Comparison of ENCODE assay signal across 8 cellular contexts in genomic region chr6:13711726-13712484, GRCh38. TPM values are rescaled to one million over a fixed set of nuclear protein-coding genes. Genes with fewer than 3 reads are reported as not detected.
A peak's percentile ranks its signal among the peaks of the same experiment; 100 is the strongest.
DNase-seq lines count a peak whose midpoint lies in the region; ATAC-seq and TF ChIP-seq lines count a peak whose summit lies in the region.

Gene RANBP9 (minus strand): TSS chr6:13711835. CDS start chr6:13711505, 330 bp downstream.

- POLR2A ChIA-PET in RWPE1 (lab: Yijun Ruan, JAX; ENCODE audit: low non-redundant PET): no interaction called here

- no peaks in the 10 kb centered on the region for H3F3A ChIP-seq in GM23338 (replicated peaks; ENCODE audit: low read depth)

- peaks cover 13% of the 10 kb centered on the region for H3K36me3 Mint-ChIP-seq in GM23338 (ENCODE audit: low read depth)
- peaks cover 4% of the 10 kb centered on the region for H3K36me3 Mint-ChIP-seq in nephron (ENCODE audit: low read depth)
- H3K36me3 Mint-ChIP-seq in stimulated activated naive CD8-positive, alpha-beta T cell treated with anti-CD3 and anti-CD28 coated beads, Interleukin-15, Interleukin-2, amounts not matched to agents 100 ng/mL and 50 ng/mL, for 24 hours (ENCODE audit: low read depth): peaks cover 16% of the 10 kb centered on the region

- H3K27ac Mint-ChIP-seq in GM23338 (peak within 1 kb of the TSS; percentile 84), nephron (peak within 1 kb of the TSS; percentile 98 to 99 (median 98))
- H3K27ac Mint-ChIP-seq in stimulated activated naive CD8-positive, alpha-beta T cell treated with anti-CD3 and anti-CD28 coated beads, Interleukin-15, Interleukin-2, amounts not matched to agents 100 ng/mL and 50 ng/mL, for 24 hours: peak within 1 kb of the TSS; percentile 97

- peaks cover 13% of the 10 kb centered on the region for H3K9me3 Mint-ChIP-seq in GM23338
- peaks cover 4% of the 10 kb centered on the region for H3K9me3 Mint-ChIP-seq in nephron
- no peaks in the 10 kb centered on the region for H3K9me3 Mint-ChIP-seq in stimulated activated naive CD8-positive, alpha-beta T cell treated with anti-CD3 and anti-CD28 coated beads, Interleukin-15, Interleukin-2, amounts not matched to agents 100 ng/mL and 50 ng/mL, for 24 hours

- peak within 1 kb of the TSS; percentile 85 for H3K4me2 ChIP-seq in GM23338

- H3K4me1 ChIP-seq in GM23338 (ENCODE audit: insufficient read depth): peaks cover 22% of the 10 kb centered on the region

- DNase-seq in EH (ENCODE audit: low read depth) (peak; percentile 87), GM23338 (ENCODE audit: low spot score) (peak; percentile 93), LHCN-M2 (ENCODE audit: low read depth) (peak; percentile 89), RWPE1 (ENCODE audit: low spot score) (peak; percentile 75), fibroblast of pulmonary artery (ENCODE audit: low read depth) (peak; percentile 90)
- peak; percentile 80 for DNase-seq in activated T-helper 9 cell treated with anti-CD3 and anti-CD28 coated beads, Interleukin-2, amount 50 U/mL, for 16 hours (ENCODE audit: low read depth)

- no peaks in the 10 kb centered on the region for H3K27me3 ChIP-seq in GM23338 (ENCODE audit: insufficient read depth)

- peak within 1 kb of the TSS; percentile 91 for H3K4me3 Mint-ChIP-seq in GM23338
- peak within 1 kb of the TSS; percentile 93 to 100 (median 99) for H3K4me3 Mint-ChIP-seq in nephron
- peak within 1 kb of the TSS; percentile 93 for H3K4me3 Mint-ChIP-seq in stimulated activated naive CD8-positive, alpha-beta T cell treated with anti-CD3 and anti-CD28 coated beads, Interleukin-15, Interleukin-2, amounts not matched to agents 100 ng/mL and 50 ng/mL, for 24 hours

- H4K20me1 ChIP-seq in GM23338 (replicated peaks; ENCODE audit: insufficient read depth): peaks cover 13% of the 10 kb centered on the region

- peaks cover 39% of the 10 kb centered on the region for H3K79me2 ChIP-seq in GM23338 (replicated peaks; ENCODE audit: insufficient read depth)

- H3K4me1 Mint-ChIP-seq in GM23338 (peaks cover 30% of the 10 kb centered on the region), nephron (peaks cover 32% of the 10 kb centered on the region)
- H3K4me1 Mint-ChIP-seq in stimulated activated naive CD8-positive, alpha-beta T cell treated with anti-CD3 and anti-CD28 coated beads, Interleukin-15, Interleukin-2, amounts not matched to agents 100 ng/mL and 50 ng/mL, for 24 hours (ENCODE audit: low read depth): peaks cover 63% of the 10 kb centered on the region

- H2AFZ ChIP-seq in GM23338: peak within 1 kb of the TSS; percentile 79

- peak within 1 kb of the TSS; percentile 84 for H3K27ac ChIP-seq in GM23338 (ENCODE audit: low read depth)
- peak within 1 kb of the TSS; percentile 97 for H3K27ac ChIP-seq in RWPE1

- H3K9me2 ChIP-seq in GM23338 (ENCODE audit: insufficient read depth): 0 out of 2 replicates have a peak, but pooled peaks cover 4% of the 10 kb centered on the region

- peak; percentile 88 for ATAC-seq in GM23338

- H3K27me3 Mint-ChIP-seq in GM23338 (ENCODE audit: insufficient read depth, low read depth, poor library complexity) (no peaks in the 10 kb centered on the region), nephron (ENCODE audit: low read depth) (no peaks in the 10 kb centered on the region)
- no peaks in the 10 kb centered on the region for H3K27me3 Mint-ChIP-seq in stimulated activated naive CD8-positive, alpha-beta T cell treated with anti-CD3 and anti-CD28 coated beads, Interleukin-15, Interleukin-2, amounts not matched to agents 100 ng/mL and 50 ng/mL, for 24 hours

- peak within 1 kb of the TSS; percentile 89 for H3K4me3 ChIP-seq in GM23338
- peak within 1 kb of the TSS; percentile 80 for H3K4me3 ChIP-seq in fibroblast of pulmonary artery (replicated peaks; ENCODE audit: low read depth, low read length)

- no peaks in the 10 kb centered on the region; the same call in 1 of the 2 replicates for H3K36me3 ChIP-seq in GM23338 (ENCODE audit: insufficient read depth)

- TF ChIP-seq CTCF in GM23338 (conservative IDR thresholded peaks at IDR 0.05; ENCODE audit: low read depth in 2 of 2) (no peak), RWPE1 (conservative IDR thresholded peaks at IDR 0.05; ENCODE audit: low read depth) (no peak), fibroblast of pulmonary artery (IDR thresholded peaks at IDR 0.05; ENCODE audit: low read length, missing control alignments) (no peak), nephron (IDR thresholded peaks at IDR 0.05; ENCODE audit: unreplicated experiment in 3 of 3) (no peak)

- CTCF ChIA-PET in RWPE1 (lab: Yijun Ruan, JAX): interaction anchor here (0.5 to 0.7 kb wide), 2 partner anchors 14 to 20 kb away, joined by 3 to 5 read pairs; no protein-coding TSS in a partner anchor

TF ChIP-seq in GM23338, 12 proteins besides CTCF, POLR2A, EP300 and RAD21:
- TF ChIP-seq, protein P1, sequence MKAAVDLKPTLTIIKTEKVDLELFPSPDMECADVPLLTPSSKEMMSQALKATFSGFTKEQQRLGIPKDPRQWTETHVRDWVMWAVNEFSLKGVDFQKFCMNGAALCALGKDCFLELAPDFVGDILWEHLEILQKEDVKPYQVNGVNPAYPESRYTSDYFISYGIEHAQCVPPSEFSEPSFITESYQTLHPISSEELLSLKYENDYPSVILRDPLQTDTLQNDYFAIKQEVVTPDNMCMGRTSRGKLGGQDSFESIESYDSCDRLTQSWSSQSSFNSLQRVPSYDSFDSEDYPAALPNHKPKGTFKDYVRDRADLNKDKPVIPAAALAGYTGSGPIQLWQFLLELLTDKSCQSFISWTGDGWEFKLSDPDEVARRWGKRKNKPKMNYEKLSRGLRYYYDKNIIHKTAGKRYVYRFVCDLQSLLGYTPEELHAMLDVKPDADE (IDR thresholded peaks at IDR 0.05): no peak; the same call in 1 of the 2 replicates
- peak; percentile 51 for TF ChIP-seq POLR2AphosphoS5 (IDR thresholded peaks at IDR 0.05; ENCODE audit: low read depth)
- TF ChIP-seq CREB1 (CRISPR knock-in tag; IDR thresholded peaks at IDR 0.05; ENCODE audit: low read depth): peak; percentile 69
- TF ChIP-seq ZNF331 (CRISPR knock-in tag; IDR thresholded peaks at IDR 0.05; ENCODE audit: low read depth): no peak
- no peak for TF ChIP-seq STAT1 (IDR thresholded peaks at IDR 0.05; ENCODE audit: unreplicated experiment)
- TF ChIP-seq, protein P2, sequence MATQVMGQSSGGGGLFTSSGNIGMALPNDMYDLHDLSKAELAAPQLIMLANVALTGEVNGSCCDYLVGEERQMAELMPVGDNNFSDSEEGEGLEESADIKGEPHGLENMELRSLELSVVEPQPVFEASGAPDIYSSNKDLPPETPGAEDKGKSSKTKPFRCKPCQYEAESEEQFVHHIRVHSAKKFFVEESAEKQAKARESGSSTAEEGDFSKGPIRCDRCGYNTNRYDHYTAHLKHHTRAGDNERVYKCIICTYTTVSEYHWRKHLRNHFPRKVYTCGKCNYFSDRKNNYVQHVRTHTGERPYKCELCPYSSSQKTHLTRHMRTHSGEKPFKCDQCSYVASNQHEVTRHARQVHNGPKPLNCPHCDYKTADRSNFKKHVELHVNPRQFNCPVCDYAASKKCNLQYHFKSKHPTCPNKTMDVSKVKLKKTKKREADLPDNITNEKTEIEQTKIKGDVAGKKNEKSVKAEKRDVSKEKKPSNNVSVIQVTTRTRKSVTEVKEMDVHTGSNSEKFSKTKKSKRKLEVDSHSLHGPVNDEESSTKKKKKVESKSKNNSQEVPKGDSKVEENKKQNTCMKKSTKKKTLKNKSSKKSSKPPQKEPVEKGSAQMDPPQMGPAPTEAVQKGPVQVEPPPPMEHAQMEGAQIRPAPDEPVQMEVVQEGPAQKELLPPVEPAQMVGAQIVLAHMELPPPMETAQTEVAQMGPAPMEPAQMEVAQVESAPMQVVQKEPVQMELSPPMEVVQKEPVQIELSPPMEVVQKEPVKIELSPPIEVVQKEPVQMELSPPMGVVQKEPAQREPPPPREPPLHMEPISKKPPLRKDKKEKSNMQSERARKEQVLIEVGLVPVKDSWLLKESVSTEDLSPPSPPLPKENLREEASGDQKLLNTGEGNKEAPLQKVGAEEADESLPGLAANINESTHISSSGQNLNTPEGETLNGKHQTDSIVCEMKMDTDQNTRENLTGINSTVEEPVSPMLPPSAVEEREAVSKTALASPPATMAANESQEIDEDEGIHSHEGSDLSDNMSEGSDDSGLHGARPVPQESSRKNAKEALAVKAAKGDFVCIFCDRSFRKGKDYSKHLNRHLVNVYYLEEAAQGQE (IDR thresholded peaks at IDR 0.05; ENCODE audit: unreplicated experiment): no peak

RNA-seq across cellular contexts. Expression of gene RANBP9, which starts in this region (rescaled TPM):
- total RNA-seq in GM23338 (2014; rRNA removed; shearing (Covaris generic)): 31.8 and 33.6 TPM in 2 replicates
- polyA plus RNA-seq in GM23338 (2016; fragmentation: Nextera tagmentation; extraction: Ambion mirVana): 11.9 and 12.1 TPM in 2 replicates
- 25.5 and 35.9 TPM in 2 replicates for total RNA-seq in LHCN-M2 (2014; rRNA removed)
- 24.2 TPM for polyA plus RNA-seq in LHCN-M2 (2012)

Comparison
In these comparisons a context has a peak if more than half of its experiments do, and no peak if none do; other contexts are left out.
1. Peak in every context shown above with its lines: DNase-seq, ATAC-seq, H3K4me3 ChIP-seq and H3K27ac ChIP-seq.